28 cellular contexts compared by ENCODE assay signal in the genomic region with DNA sequence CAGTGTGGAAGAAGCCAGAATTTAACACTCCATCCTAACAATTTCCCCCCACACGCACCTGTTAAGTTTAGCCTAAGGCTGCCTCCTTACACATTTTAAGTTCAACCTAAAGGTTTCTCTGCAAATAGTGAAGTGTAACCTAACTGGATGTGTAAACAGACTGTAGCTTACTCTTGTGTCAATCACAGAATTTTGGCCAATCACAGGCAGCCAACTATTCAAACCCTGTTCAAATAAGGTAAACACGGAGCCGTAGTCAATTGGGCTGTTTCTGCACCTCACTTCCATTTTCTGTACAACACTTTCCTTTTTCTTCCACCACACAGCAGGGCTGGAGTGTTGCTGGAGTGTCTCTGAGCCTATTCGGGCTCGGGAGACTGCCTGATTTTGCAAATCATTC.
"Had no signal": no experiment of that assay in that cellular context is flagged by ENCODE, and none has a peak within 500 bp of the region (broad histone marks: within the 10 kb centered on the region; RNA-seq: fewer than 3 reads in every experiment).

No MANE protein-coding gene starts in this region.

- H3K27ac Mint-ChIP-seq: effector memory CD8-positive, alpha-beta T cell; immature natural killer cell; memory B cell; natural killer cell; stimulated activated effector memory CD8-positive, alpha-beta T cell treated with anti-CD3 and anti-CD28 coated beads, Interleukin-12 subunit alpha, Interleukin-12 subunit beta, amount 100 ng/mL, for 72 hours had no signal

- H3K4me2 ChIP-seq: smooth muscle cell had no signal

- DNase-seq: cortex of kidney; effector memory CD8-positive, alpha-beta T cell; erythroblast; esophagus squamous epithelium; foreskin melanocyte; glutamatergic neuron; heart right ventricle; hippocampal formation; immature natural killer cell; islet precursor cell; natural killer cell; pancreas; retina; stimulated activated CD4-positive, alpha-beta T cell treated with anti-CD3 and anti-CD28 coated beads, Interleukin-12 subunit alpha, Interleukin-12 subunit beta, amount 100 ng/mL, for 4 hours; stimulated activated CD4-positive, alpha-beta T cell treated with anti-CD3 and anti-CD28 coated beads, Interleukin-4, amount 100 ng/mL, for 1 hour; stimulated activated naive CD4-positive, alpha-beta T cell treated with Interleukin-2 at 50 U/mL for 16 hours; stomach; tibial artery; upper lobe of left lung; uterus had no signal

- H3K36me3 ChIP-seq: esophagus squamous epithelium, heart right ventricle, neutrophil, pancreas, stomach, tibial artery, upper lobe of left lung, uterus had no signal

- H3K27ac ChIP-seq: esophagus squamous epithelium, heart right ventricle, neutrophil, pancreas, stomach, tibial artery, upper lobe of left lung, uterus had no signal

- H3K4me3 Mint-ChIP-seq: effector memory CD8-positive, alpha-beta T cell; immature natural killer cell; memory B cell; natural killer cell; neural crest cell; stimulated activated effector memory CD8-positive, alpha-beta T cell treated with anti-CD3 and anti-CD28 coated beads, Interleukin-12 subunit alpha, Interleukin-12 subunit beta, amount 100 ng/mL, for 72 hours had no signal

- FAIRE-seq: endometrium, pancreas had no signal

- H3K4me1 Mint-ChIP-seq: immature natural killer cell; memory B cell; natural killer cell; neural crest cell; stimulated activated effector memory CD8-positive, alpha-beta T cell treated with anti-CD3 and anti-CD28 coated beads, Interleukin-12 subunit alpha, Interleukin-12 subunit beta, amount 100 ng/mL, for 72 hours had no signal

- H3K9me3 ChIP-seq: esophagus squamous epithelium, neutrophil, pancreas, uterus had no signal

- H3K4me3 ChIP-seq: esophagus squamous epithelium, heart right ventricle, lung, pancreas, smooth muscle cell, stomach, tibial artery, upper lobe of left lung, uterus had no signal

- ATAC-seq: effector memory CD8-positive, alpha-beta T cell; heart right ventricle; natural killer cell; pancreas; sciatic nerve had no signal

- H3K4me1 ChIP-seq: esophagus squamous epithelium, heart right ventricle, pancreas, stomach, tibial artery, upper lobe of left lung, uterus had no signal

- H3K36me3 Mint-ChIP-seq: immature natural killer cell; memory B cell; stimulated activated effector memory CD8-positive, alpha-beta T cell treated with anti-CD3 and anti-CD28 coated beads, Interleukin-12 subunit alpha, Interleukin-12 subunit beta, amount 100 ng/mL, for 72 hours had no signal

- H3K27me3 ChIP-seq: esophagus squamous epithelium, heart right ventricle, neutrophil, pancreas, stomach, tibial artery, upper lobe of left lung, uterus had no signal
